In the genomic region with DNA sequence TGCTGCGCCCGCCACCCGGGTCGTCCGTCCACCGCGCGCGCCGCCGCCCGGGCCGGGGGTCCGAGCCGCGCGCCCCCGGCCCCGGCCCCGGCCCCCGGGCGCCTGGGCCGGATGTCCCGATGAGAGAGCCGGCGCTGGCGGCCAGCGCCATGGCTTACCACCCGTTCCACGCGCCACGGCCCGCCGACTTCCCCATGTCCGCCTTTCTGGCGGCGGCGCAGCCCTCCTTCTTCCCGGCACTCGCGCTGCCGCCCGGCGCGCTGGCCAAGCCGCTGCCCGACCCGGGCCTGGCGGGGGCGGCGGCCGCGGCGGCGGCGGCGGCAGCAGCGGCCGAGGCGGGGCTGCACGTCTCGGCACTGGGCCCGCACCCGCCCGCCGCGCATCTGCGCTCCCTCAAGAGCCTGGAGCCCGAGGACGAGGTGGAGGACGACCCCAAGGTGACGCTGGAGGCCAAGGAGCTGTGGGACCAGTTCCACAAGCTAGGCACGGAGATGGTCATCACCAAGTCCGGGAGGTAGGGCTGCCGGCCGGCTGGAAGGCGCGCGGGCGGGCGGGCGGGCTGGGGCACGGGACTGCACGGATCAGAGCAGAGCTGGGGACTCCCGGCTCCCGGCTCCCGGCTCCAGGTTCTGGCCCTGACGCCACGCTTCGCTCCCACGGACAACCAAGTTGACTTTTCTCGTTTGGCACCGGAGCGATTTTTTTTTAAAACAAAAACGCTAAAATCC, we compare ENCODE assay signal across 10 cellular contexts. TPM values are rescaled to one million over a fixed set of nuclear protein-coding genes. Genes with fewer than 3 reads are reported as not detected.
A peak's percentile ranks its signal among the peaks of the same experiment; 100 is the strongest.
DNase-seq lines count a peak whose midpoint lies in the region; ATAC-seq and TF ChIP-seq lines count a peak whose summit lies in the region.
"Had no signal": no experiment of that assay in that cellular context is flagged by ENCODE, and none has a peak within 500 bp of the region (broad histone marks: within the 10 kb centered on the region; RNA-seq: fewer than 3 reads in every experiment).

No MANE protein-coding gene starts in this region.

- H3K27ac Mint-ChIP-seq in nephron progenitor cell = no peak overlapping the region

- H3K27me3 Mint-ChIP-seq in nephron progenitor cell (ENCODE audit: low read depth, poor library complexity) = peaks cover 93% of the 10 kb centered on the region

- POLR2A ChIA-PET in A673 (lab: Charles Lee; ENCODE audit: low non-redundant PET) = no interaction called here

- H3K36me3 ChIP-seq in A673 (ENCODE audit: insufficient read depth, low read length, poor library complexity, severe bottlenecking) = no peaks in the 10 kb centered on the region

- no peaks in the 10 kb centered on the region for H3K9me3 Mint-ChIP-seq in nephron progenitor cell

- ATAC-seq in HG03457 (IDR thresholded peaks at IDR 0.05; ENCODE audit: unreplicated experiment) = no peak

- H3K36me3 Mint-ChIP-seq in nephron progenitor cell (ENCODE audit: low read depth) = no peaks in the 10 kb centered on the region

- H3K4me1 Mint-ChIP-seq in nephron progenitor cell = peaks cover 36% of the 10 kb centered on the region

- DNase-seq in CD1c-positive myeloid dendritic cell (ENCODE audit: extremely low spot score) (peak; percentile 63), LoVo (ENCODE audit: low spot score) (peak; percentile 38), coronary artery (ENCODE audit: low spot score) (no peak), nephron progenitor cell (no peak), midbrain (lab: John Stamatoyannopoulos, UW) (no peak), NCI-H345 (lab: John Stamatoyannopoulos, UW) (no peak), A673 (ENCODE audit: low spot score) (no peak)

- H3K27me3 ChIP-seq in A673 (replicated peaks; ENCODE audit: insufficient read depth, low read depth, low read length, poor library complexity) = peaks cover 94% of the 10 kb centered on the region

- no peaks in the 10 kb centered on the region for H3K9me3 ChIP-seq in A673 (ENCODE audit: low read depth, low read length, poor library complexity, severe bottlenecking)

- TF ChIP-seq CTCF in coronary artery (IDR thresholded peaks at IDR 0.05) (no peak), nephron progenitor cell (IDR thresholded peaks at IDR 0.05) (no peak), A673 (conservative IDR thresholded peaks at IDR 0.05; ENCODE audit: low read depth, low read length) (no peak)

- H3K27ac ChIP-seq in coronary artery (peak overlapping the region; percentile 97), A673 (ENCODE audit: low read depth, low read length, poor library complexity, severe bottlenecking) (no peak overlapping the region)
- H3K27ac ChIP-seq: HL-60 had no signal

- peak overlapping the region; percentile 84 for H3K4me3 ChIP-seq in coronary artery
- H3K4me3 ChIP-seq in A673 (ENCODE audit: low read depth, low read length, poor library complexity, severe bottlenecking) = no peak overlapping the region

- CTCF ChIA-PET in A673 (lab: Charles Lee) = interaction anchor here (0.6 kb wide), 1 partner anchor 91 kb away, joined by 3 read pairs; no protein-coding TSS in a partner anchor

- no TSS peak for BruUV-seq in A673 (replicated peaks; lab: Mats Ljungman, UMichigan)

- peaks cover 31% of the 10 kb centered on the region for H3K4me1 ChIP-seq in A673 (ENCODE audit: insufficient read depth, low read length, poor library complexity, severe bottlenecking)

- intact Hi-C loops in A673 (cut with micrococcal nuclease; ENCODE audit: unreplicated experiment) = no loop called here

- H3K4me3 Mint-ChIP-seq in nephron progenitor cell = peak overlapping the region; percentile 77

RNA-seq across cellular contexts. Expression of a gene that starts 0.6 kb away (rescaled TPM):
- total RNA-seq in A673 (2021) = not detected in 2 replicates

RNA-seq across cellular contexts. Expression of a gene that starts 52.0 kb away (rescaled TPM):
- not detected in 2 replicates for total RNA-seq in A673 (2021)
- total RNA-seq: frontal cortex had no signal

Comparison
In these comparisons a context has a peak if more than half of its experiments do, and no peak if none do; other contexts are left out.
1. DNase-seq: peak in CD1c-positive myeloid dendritic cell (single experiment) and LoVo (single experiment); none in coronary artery (single experiment), nephron progenitor cell (single experiment), midbrain (single experiment), NCI-H345 (single experiment) and A673 (single experiment).